ENCODE assay signal across 12 cellular contexts in the genomic region with DNA sequence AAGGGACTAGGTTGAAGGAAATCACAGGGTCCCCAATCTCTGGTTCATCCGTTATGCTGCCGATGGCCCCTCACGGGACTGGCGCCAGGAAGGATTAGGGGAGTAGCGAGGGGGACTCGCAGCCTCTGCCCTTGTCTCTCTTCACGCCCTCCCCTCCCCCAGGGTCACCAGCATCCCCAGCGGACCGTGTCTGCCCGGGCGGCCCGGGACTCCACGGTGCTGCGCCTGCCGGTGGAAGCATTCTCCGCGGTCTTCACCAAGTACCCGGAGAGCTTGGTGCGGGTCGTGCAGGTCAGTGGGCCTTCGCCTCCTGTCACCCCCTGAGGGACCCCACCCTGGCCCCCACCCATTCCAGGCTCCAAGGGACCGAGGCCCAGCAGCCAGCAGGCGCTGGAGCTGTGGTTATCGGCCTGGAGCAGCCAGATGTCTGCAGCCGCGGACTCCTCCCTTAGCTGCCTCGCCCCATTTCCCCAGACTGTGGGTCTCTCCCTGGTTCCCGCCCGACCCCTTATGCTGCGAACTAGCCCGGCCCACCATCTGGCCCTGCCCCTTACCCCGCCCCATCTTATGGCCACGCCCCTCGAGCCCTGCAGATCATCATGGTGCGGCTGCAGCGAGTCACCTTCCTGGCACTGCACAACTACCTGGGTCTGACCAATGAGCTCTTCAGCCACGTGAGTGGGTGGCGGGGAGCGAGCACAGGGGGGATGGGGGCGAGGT. TPM values are rescaled to one million over a fixed set of nuclear protein-coding genes. Genes with fewer than 3 reads are reported as not detected.
DNase-seq lines count a peak whose midpoint lies in the region; ATAC-seq and TF ChIP-seq lines count a peak whose summit lies in the region.
"Had no signal": no experiment of that assay in that cellular context is flagged by ENCODE, and none has a peak within 500 bp of the region (broad histone marks: within the 10 kb centered on the region; RNA-seq: fewer than 3 reads in every experiment).

No MANE protein-coding gene starts in this region.

- H3K4me3 Mint-ChIP-seq in activated naive CD8-positive, alpha-beta T cell treated with anti-CD3 and anti-CD28 coated beads for 36 hours: no peak overlapping the region

- H3K27ac Mint-ChIP-seq in activated naive CD8-positive, alpha-beta T cell treated with anti-CD3 and anti-CD28 coated beads for 36 hours: no peak overlapping the region

- peaks cover 13% of the 10 kb centered on the region for H3K36me3 Mint-ChIP-seq in activated naive CD8-positive, alpha-beta T cell treated with anti-CD3 and anti-CD28 coated beads for 36 hours

- no peak overlapping the region for H3K27ac ChIP-seq in sigmoid colon
- H3K27ac ChIP-seq: parathyroid adenoma had no signal

- DNase-seq in BE2C (peak; percentile 92), HEK293T (ENCODE audit: extremely low spot score) (peak; percentile 33), lung microvascular endothelial cell (ENCODE audit: low read depth in 2 of 2) (peak; percentile 39 to 41), NOMO-1 (lab: John Stamatoyannopoulos, UW; ENCODE audit: unreplicated experiment in 2 of 2) (no peak), sigmoid colon (no peak)
- DNase-seq in activated naive CD8-positive, alpha-beta T cell treated with anti-CD3 and anti-CD28 coated beads for 36 hours: peak; percentile 49
- DNase-seq: Calu3; effector CD8-positive, alpha-beta T cell; NCI-H1417 treated with DMSO at 0.1 percent for 48 hours had no signal

- H3K9me3 ChIP-seq in BE2C (no peaks in the 10 kb centered on the region), sigmoid colon (no peaks in the 10 kb centered on the region)

- H3K4me3 ChIP-seq in BE2C (ENCODE audit: low read depth, low read length) (peak overlapping the region; percentile 43), sigmoid colon (no peak overlapping the region)

- H3K4me1 Mint-ChIP-seq in activated naive CD8-positive, alpha-beta T cell treated with anti-CD3 and anti-CD28 coated beads for 36 hours: peaks cover 15% of the 10 kb centered on the region

- no peak for TF ChIP-seq POLR2A in sigmoid colon (IDR thresholded peaks at IDR 0.05)

- CTCF ChIA-PET in HEK293T (lab: Yijun Ruan, JAX): no interaction called here

- TF ChIP-seq CTCF in BE2C (IDR thresholded peaks at IDR 0.05; ENCODE audit: low read depth, low read length) (no peak), sigmoid colon (IDR thresholded peaks at IDR 0.05) (no peak)

- intact Hi-C loops in sigmoid colon (cut with DNase I): no loop called here

- POLR2A ChIA-PET in HEK293T (lab: Yijun Ruan, JAX): no interaction called here

- H3K4me1 ChIP-seq in BE2C (peaks cover 2% of the 10 kb centered on the region; the same call in 1 of the 2 replicates), sigmoid colon (peaks cover 0 to 10% (median 7%) of the 10 kb centered on the region in 4 donors)
- H3K4me1 ChIP-seq: parathyroid adenoma had no signal

- no peaks in the 10 kb centered on the region for H3K9me3 Mint-ChIP-seq in activated naive CD8-positive, alpha-beta T cell treated with anti-CD3 and anti-CD28 coated beads for 36 hours

- TF ChIP-seq EP300 in sigmoid colon (IDR thresholded peaks at IDR 0.05): no peak

- no peak for ATAC-seq in HG03342 (IDR thresholded peaks at IDR 0.05; ENCODE audit: unreplicated experiment)
- no peak for ATAC-seq in GM21528 (IDR thresholded peaks at IDR 0.05; ENCODE audit: low FRiP score, unreplicated experiment)

- H3K36me3 ChIP-seq in BE2C: no peaks in the 10 kb centered on the region
- H3K36me3 ChIP-seq in sigmoid colon: peaks cover 18 to 85% (median 57%) of the 10 kb centered on the region in 4 donors

- 88 to 93% methylated on average over 40 of the region's 40 CpGs for WGBS in sigmoid colon, 2 donors

- no peaks in the 10 kb centered on the region for H3K27me3 ChIP-seq in BE2C
- no peaks in the 10 kb centered on the region for H3K27me3 ChIP-seq in sigmoid colon

- H3K27me3 Mint-ChIP-seq in activated naive CD8-positive, alpha-beta T cell treated with anti-CD3 and anti-CD28 coated beads for 36 hours: no peaks in the 10 kb centered on the region

TF ChIP-seq in HEK293T, 16 proteins besides CTCF, POLR2A, EP300 and RAD21:
- TF ChIP-seq ELF4 (IDR thresholded peaks at IDR 0.05) (no peak), ARNT (IDR thresholded peaks at IDR 0.05) (no peak), FOXM1 (IDR thresholded peaks at IDR 0.05; ENCODE audit: borderline replicate concordance) (no peak), NFRKB (IDR thresholded peaks at IDR 0.05) (no peak)
- TF ChIP-seq, protein P1, sequence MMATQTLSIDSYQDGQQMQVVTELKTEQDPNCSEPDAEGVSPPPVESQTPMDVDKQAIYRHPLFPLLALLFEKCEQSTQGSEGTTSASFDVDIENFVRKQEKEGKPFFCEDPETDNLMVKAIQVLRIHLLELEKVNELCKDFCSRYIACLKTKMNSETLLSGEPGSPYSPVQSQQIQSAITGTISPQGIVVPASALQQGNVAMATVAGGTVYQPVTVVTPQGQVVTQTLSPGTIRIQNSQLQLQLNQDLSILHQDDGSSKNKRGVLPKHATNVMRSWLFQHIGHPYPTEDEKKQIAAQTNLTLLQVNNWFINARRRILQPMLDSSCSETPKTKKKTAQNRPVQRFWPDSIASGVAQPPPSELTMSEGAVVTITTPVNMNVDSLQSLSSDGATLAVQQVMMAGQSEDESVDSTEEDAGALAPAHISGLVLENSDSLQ (IDR thresholded peaks at IDR 0.05): no peak

RNA-seq across cellular contexts. Expression of a gene that starts 5.4 kb away (rescaled TPM):
- 55.4 TPM for polyA plus RNA-seq in BE2C (2012; ENCODE audit: insufficient read depth, insufficient read length, low read depth)
- total RNA-seq in activated naive CD8-positive, alpha-beta T cell treated with anti-CD3 and anti-CD28 coated beads for 36 hours: 10 to 100 TPM; 67.8 to 68.5 TPM
- total RNA-seq in lung microvascular endothelial cell (59.9 and 88.3 TPM in 2 replicates), sigmoid colon (10 to 100 TPM; 35.2 to 77.0 (median 44.1) TPM)
- 10 to 100 TPM; 13.6 to 76.3 (median 15.0) TPM for polyA plus RNA-seq in sigmoid colon

RNA-seq across cellular contexts. Expression of a gene that starts 18.5 kb away (rescaled TPM):
- 56.7 TPM for polyA plus RNA-seq in BE2C (2012; ENCODE audit: insufficient read depth, insufficient read length, low read depth)
- total RNA-seq in activated naive CD8-positive, alpha-beta T cell treated with anti-CD3 and anti-CD28 coated beads for 36 hours: 10 to 100 TPM; 12.3 to 12.4 TPM
- 3.3 and 5.4 TPM in 2 replicates for total RNA-seq in lung microvascular endothelial cell
- 10 to 100 TPM; 15.5 to 21.3 (median 17.1) TPM for total RNA-seq in sigmoid colon
- 10 to 100 TPM; 16.0 to 23.7 (median 16.8) TPM for polyA plus RNA-seq in sigmoid colon

RNA-seq across cellular contexts. Expression of a gene that starts 25.0 kb away (rescaled TPM):
- 91.0 TPM for polyA plus RNA-seq in BE2C (2012; ENCODE audit: insufficient read depth, insufficient read length, low read depth)
- 1 to 10 TPM; 6.5 to 7.3 TPM for total RNA-seq in activated naive CD8-positive, alpha-beta T cell treated with anti-CD3 and anti-CD28 coated beads for 36 hours
- total RNA-seq in lung microvascular endothelial cell: 10.7 and 12.9 TPM in 2 replicates
- 100 to 1,000 TPM in 1 of 4 donors, 10 to 100 TPM in 3; 64.5 to 120 (median 69.6) TPM for total RNA-seq in sigmoid colon
- polyA plus RNA-seq in sigmoid colon: 10 to 100 TPM; 29.3 to 52.9 (median 31.9) TPM

RNA-seq across cellular contexts. Expression of a gene that starts 52.1 kb away (rescaled TPM):
- 0.97 TPM for polyA plus RNA-seq in BE2C (2012; ENCODE audit: insufficient read depth, insufficient read length, low read depth)
- total RNA-seq in activated naive CD8-positive, alpha-beta T cell treated with anti-CD3 and anti-CD28 coated beads for 36 hours: 1 to 10 TPM in 1 of 2 experiments, under 1 TPM in 1; 0.82 to 1.5 TPM
- total RNA-seq in lung microvascular endothelial cell (1.3 and 1.6 TPM in 2 replicates), sigmoid colon (1 to 10 TPM in 3 of 4 donors, not detected in 1; 2.3 to 4.8 (median 3.6) TPM)
- polyA plus RNA-seq in sigmoid colon: 10 to 100 TPM in 1 of 3 donors, 1 to 10 TPM in 2; 5.4 to 12.3 (median 6.6) TPM

RNA-seq across cellular contexts. Expression of a gene that starts 54.7 kb away (rescaled TPM):
- 11.5 TPM for polyA plus RNA-seq in BE2C (2012; ENCODE audit: insufficient read depth, insufficient read length, low read depth)
- total RNA-seq in activated naive CD8-positive, alpha-beta T cell treated with anti-CD3 and anti-CD28 coated beads for 36 hours: under 1 TPM; 0.50 to 0.52 TPM
- under 0.01 TPM in 2 replicates for total RNA-seq in lung microvascular endothelial cell
- total RNA-seq in sigmoid colon: under 1 TPM in 3 of 4 donors, not detected in 1; under 0.01 to 0.28 (median 0.27) TPM
- 10 to 100 TPM; 15.6 to 37.2 (median 26.8) TPM for polyA plus RNA-seq in sigmoid colon

Comparison
In these comparisons a context has a peak if more than half of its experiments do, and no peak if none do; other contexts are left out.
1. DNase-seq: peak in BE2C (single experiment), HEK293T (single experiment), activated naive CD8-positive, alpha-beta T cell treated with anti-CD3 and anti-CD28 coated beads for 36 hours (single experiment) and lung microvascular endothelial cell (2 of 2); none in NOMO-1 (0 of 2) and sigmoid colon (single experiment).